34 cellular contexts compared by ENCODE assay signal in the genomic region with DNA sequence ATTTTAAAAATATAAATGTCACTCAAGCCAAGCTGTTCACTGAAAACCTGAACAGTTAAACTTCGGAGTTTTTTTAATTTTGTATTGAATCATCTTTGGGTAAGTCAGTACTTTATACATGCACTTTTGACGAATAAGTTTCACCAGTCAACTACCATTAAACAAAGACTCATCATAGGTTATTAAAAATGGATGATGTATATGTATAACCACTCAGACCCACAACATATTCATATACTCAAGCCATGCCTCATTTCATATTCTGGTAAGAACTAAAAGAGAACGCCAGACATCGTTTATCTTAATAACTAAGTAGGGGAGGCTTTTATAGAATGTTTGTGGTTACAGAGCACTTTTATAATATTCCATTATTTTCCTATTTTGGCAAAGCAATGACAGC.
"Had no signal": no experiment of that assay in that cellular context is flagged by ENCODE, and none has a peak within 500 bp of the region (broad histone marks: within the 10 kb centered on the region; RNA-seq: fewer than 3 reads in every experiment).

No MANE protein-coding gene starts in this region.

- H3K27ac ChIP-seq: esophagus muscularis mucosa, foreskin keratinocyte, heart left ventricle, neural progenitor cell, parathyroid adenoma, psoas muscle, stomach, tibial artery, upper lobe of right lung had no signal

- DNase-seq: activated CD4-positive, alpha-beta memory T cell treated with anti-CD3 and anti-CD28 coated beads, Interleukin-2, amount 10 ng/mL, durations not matched to agents 7 days and 5 days; activated CD4-positive, alpha-beta T cell treated with anti-CD3 and anti-CD28 coated beads, Interleukin-2, amount 10 ng/mL, durations not matched to agents 7 days and 5 days; activated CD4-positive, CD25-positive, alpha-beta regulatory T cell; activated CD8-positive, alpha-beta memory T cell treated with anti-CD3 and anti-CD28 coated beads, Interleukin-2, amount 50 U/mL, for 48 hours; activated naive CD4-positive, alpha-beta T cell; activated naive CD8-positive, alpha-beta T cell treated with anti-CD3 and anti-CD28 coated beads, Interleukin-2, amount 10 ng/mL, durations not matched to agents 7 days and 5 days; activated T-cell treated with anti-CD3 and anti-CD28 coated beads, Interleukin-2, amount 50 U/mL, for 24 hours; amygdala; caudate nucleus; endodermal cell; foreskin keratinocyte; heart left ventricle; hypothalamus; immature natural killer cell; kidney; left colon; mammary epithelial cell; naive B cell; occipital lobe; psoas muscle; stimulated activated CD4-positive, alpha-beta T cell treated with anti-CD3 and anti-CD28 coated beads, Interleukin-1b, Interleukin-23, amount 100 ng/mL, for 48 hours; stimulated activated CD4-positive, alpha-beta T cell treated with anti-CD3 and anti-CD28 coated beads, Interleukin-4, amount 100 ng/mL, for 4 hours; stimulated activated CD8-positive, alpha-beta memory T cell treated with anti-CD3 and anti-CD28 coated beads, Interleukin-4, amount 100 ng/mL, for 48 hours; stimulated activated naive B cell treated with anti-CD40 and anti-IgM and Interleukin-4, amounts not matched to agents 10 μg/mL and 1 μg/mL and 100 μg/mL, for 72 hours; stomach; T-helper 1 cell; tibial artery; upper lobe of right lung had no signal

- H3K4me1 ChIP-seq: neural progenitor cell had no signal

- FAIRE-seq: kidney had no signal

- H3K4me3 Mint-ChIP-seq: activated CD4-positive, alpha-beta memory T cell treated with anti-CD3 and anti-CD28 coated beads, Interleukin-2, amount 10 ng/mL, durations not matched to agents 7 days and 5 days; activated CD4-positive, alpha-beta T cell treated with anti-CD3 and anti-CD28 coated beads, Interleukin-2, amount 10 ng/mL, durations not matched to agents 7 days and 5 days; activated naive CD8-positive, alpha-beta T cell treated with anti-CD3 and anti-CD28 coated beads, Interleukin-2, amount 10 ng/mL, durations not matched to agents 7 days and 5 days; activated T-cell treated with anti-CD3 and anti-CD28 coated beads, Interleukin-2, amount 50 U/mL, for 24 hours; dendritic cell treated with granulocyte-macrophage colony-stimulating factor and Interleukin-4, amounts not matched to agents 40 ng/mL and 50 ng/mL, for 4 days; endodermal cell; mesothelial cell of epicardium; neural progenitor cell; stimulated activated naive B cell treated with anti-CD40 and anti-IgM and Interleukin-4, amounts not matched to agents 10 μg/mL and 1 μg/mL and 100 μg/mL, for 72 hours had no signal

- H3K9me3 Mint-ChIP-seq: activated CD4-positive, alpha-beta memory T cell treated with anti-CD3 and anti-CD28 coated beads, Interleukin-2, amount 10 ng/mL, durations not matched to agents 7 days and 5 days; activated CD4-positive, alpha-beta T cell treated with anti-CD3 and anti-CD28 coated beads, Interleukin-2, amount 10 ng/mL, durations not matched to agents 7 days and 5 days; activated naive CD8-positive, alpha-beta T cell treated with anti-CD3 and anti-CD28 coated beads, Interleukin-2, amount 10 ng/mL, durations not matched to agents 7 days and 5 days; activated T-cell treated with anti-CD3 and anti-CD28 coated beads, Interleukin-2, amount 50 U/mL, for 24 hours; dendritic cell treated with granulocyte-macrophage colony-stimulating factor and Interleukin-4, amounts not matched to agents 40 ng/mL and 50 ng/mL, for 4 days; endodermal cell; immature natural killer cell; mesothelial cell of epicardium; naive B cell; stimulated activated naive B cell treated with anti-CD40 and anti-IgM and Interleukin-4, amounts not matched to agents 10 μg/mL and 1 μg/mL and 100 μg/mL, for 72 hours had no signal

- H3K4me3 ChIP-seq: esophagus muscularis mucosa, heart left ventricle, neural progenitor cell, psoas muscle, smooth muscle cell, stomach, tibial artery, upper lobe of right lung had no signal

- H3K36me3 ChIP-seq: esophagus muscularis mucosa, heart left ventricle, neural progenitor cell, stomach, tibial artery, upper lobe of right lung had no signal

- H3K36me3 Mint-ChIP-seq: immature natural killer cell, mesothelial cell of epicardium had no signal

- H3K27me3 Mint-ChIP-seq: activated CD4-positive, alpha-beta memory T cell treated with anti-CD3 and anti-CD28 coated beads, Interleukin-2, amount 10 ng/mL, durations not matched to agents 7 days and 5 days; activated CD4-positive, alpha-beta T cell treated with anti-CD3 and anti-CD28 coated beads, Interleukin-2, amount 10 ng/mL, durations not matched to agents 7 days and 5 days; activated naive CD8-positive, alpha-beta T cell treated with anti-CD3 and anti-CD28 coated beads, Interleukin-2, amount 10 ng/mL, durations not matched to agents 7 days and 5 days; activated T-cell treated with anti-CD3 and anti-CD28 coated beads, Interleukin-2, amount 50 U/mL, for 24 hours; dendritic cell treated with granulocyte-macrophage colony-stimulating factor and Interleukin-4, amounts not matched to agents 40 ng/mL and 50 ng/mL, for 4 days; naive B cell; stimulated activated naive B cell treated with anti-CD40 and anti-IgM and Interleukin-4, amounts not matched to agents 10 μg/mL and 1 μg/mL and 100 μg/mL, for 72 hours had no signal

- H3K9me3 ChIP-seq: esophagus muscularis mucosa, heart left ventricle, psoas muscle, stomach, tibial artery, upper lobe of right lung had no signal

- H3K27me3 ChIP-seq: esophagus muscularis mucosa, foreskin keratinocyte, heart left ventricle, neural progenitor cell, stomach, tibial artery, upper lobe of right lung had no signal

- ATAC-seq: foreskin keratinocyte; heart left ventricle; left colon; psoas muscle; stimulated activated naive B cell treated with anti-CD40 and anti-IgM and Interleukin-4, amounts not matched to agents 10 μg/mL and 1 μg/mL and 100 μg/mL, for 72 hours; upper lobe of right lung had no signal

- H3K27ac Mint-ChIP-seq: activated CD4-positive, alpha-beta memory T cell treated with anti-CD3 and anti-CD28 coated beads, Interleukin-2, amount 10 ng/mL, durations not matched to agents 7 days and 5 days; activated CD4-positive, alpha-beta T cell treated with anti-CD3 and anti-CD28 coated beads, Interleukin-2, amount 10 ng/mL, durations not matched to agents 7 days and 5 days; activated naive CD8-positive, alpha-beta T cell treated with anti-CD3 and anti-CD28 coated beads, Interleukin-2, amount 10 ng/mL, durations not matched to agents 7 days and 5 days; dendritic cell treated with granulocyte-macrophage colony-stimulating factor and Interleukin-4, amounts not matched to agents 40 ng/mL and 50 ng/mL, for 4 days; endodermal cell; mesothelial cell of epicardium; neural progenitor cell; stimulated activated naive B cell treated with anti-CD40 and anti-IgM and Interleukin-4, amounts not matched to agents 10 μg/mL and 1 μg/mL and 100 μg/mL, for 72 hours had no signal
